16 cellular contexts compared by ENCODE assay signal in the genomic region with DNA sequence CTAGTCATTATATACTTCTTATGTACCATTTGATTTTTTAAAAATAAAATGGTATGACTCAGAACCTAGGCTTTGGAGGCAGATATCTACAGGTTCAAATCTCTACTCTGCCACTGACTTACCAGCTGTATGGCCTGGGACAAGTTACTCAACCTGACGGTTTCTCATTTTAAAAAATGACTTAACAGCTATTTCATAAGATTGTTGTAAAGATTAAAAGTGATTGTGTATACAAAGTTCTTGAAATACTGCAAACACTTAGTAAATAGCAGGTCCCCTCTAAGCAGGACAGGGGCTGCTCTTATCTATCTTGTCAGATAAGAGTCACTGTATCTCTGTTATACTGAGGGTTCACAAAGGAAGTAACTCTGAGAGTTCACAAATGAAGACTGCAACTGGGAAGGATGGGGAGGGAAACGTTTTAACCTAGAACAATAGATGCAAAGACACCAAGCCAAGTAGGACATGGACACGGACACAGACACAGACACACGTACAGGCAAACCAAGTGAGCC. TPM values are rescaled to one million over a fixed set of nuclear protein-coding genes. Genes with fewer than 3 reads are reported as not detected.
DNase-seq lines count a peak whose midpoint lies in the region; ATAC-seq, FAIRE-seq and TF ChIP-seq lines count a peak whose summit lies in the region.
"Had no signal": no experiment of that assay in that cellular context is flagged by ENCODE, and none has a peak within 500 bp of the region (broad histone marks: within the 10 kb centered on the region; RNA-seq: fewer than 3 reads in every experiment).

No MANE protein-coding gene starts in this region.

- CTCF ChIA-PET in H1 (lab: Charles Lee; ENCODE audit: partially characterized antibody), result interaction anchor here (0.6 to 13.5 kb wide), 11 partner anchors 9 to 458 kb away, joined by 3 to 98 read pairs (median 5); no protein-coding TSS in a partner anchor

- peaks cover 0 to 6% of the 10 kb centered on the region in 2 experiments for H4K20me1 ChIP-seq in H1 (replicated peaks in 1 of 2; ENCODE audit: control insufficient read depth in 1 of 2, insufficient read depth in 2 of 2, low read length in 2 of 2)

- 46% methylated on average over 4 of the region's 4 CpGs for WGBS in right cardiac atrium
- WGBS in H1 (ENCODE audit: extremely low coverage in 1 of 2, insufficient coverage in 1 of 2, insufficient read length in 1 of 2, insufficient replicate concordance in 2 of 2, low coverage in 1 of 2, low lambda C conversion rate in 2 of 2, missing lambda C conversion rate in 1 of 2), 2 experiments, result 77% methylated on average over 4 of the region's 4 CpGs; no CpG with 5 or more reads in 1 of the 2 experiments
- WGBS in neuronal stem cell (ENCODE audit: extremely low coverage in 2 of 2, insufficient read length in 2 of 2, insufficient replicate concordance in 1 of 2), 2 donors, result no CpG with 5 or more reads among the region's 4 CpGs

- H3K36me3 ChIP-seq in left ventricle myocardium inferior (peaks cover 5% of the 10 kb centered on the region), H1 (ENCODE audit: control insufficient read depth in 2 of 4, insufficient read depth in 4 of 4, low read length in 3 of 4) (no peaks in the 10 kb centered on the region; a peak in 2 of 8 replicates), neuronal stem cell (replicated peaks in 1 of 2; ENCODE audit: control insufficient read depth in 2 of 2, insufficient read depth in 2 of 2, low read length in 2 of 2) (peaks cover 3 to 55% of the 10 kb centered on the region in 2 donors)
- H3K36me3 ChIP-seq: suprapubic skin had no signal

- H3K27ac ChIP-seq in left ventricle myocardium inferior (replicated peaks) (peak overlapping the region; percentile 94), right cardiac atrium (ENCODE audit: low read length) (no peak overlapping the region), H1 (ENCODE audit: low read depth, low read length) (no peak overlapping the region), neuronal stem cell (replicated peaks; ENCODE audit: low read length) (no peak overlapping the region)

- TF ChIP-seq POLR2A in H1 (IDR thresholded peaks at IDR 0.05; ENCODE audit: control extremely low read depth in 1 of 2, low read depth in 2 of 2, low read length in 2 of 2), result no peak

- H2BK5ac ChIP-seq in H1 (ENCODE audit: low read depth, low read length), result no peak overlapping the region
- no peak overlapping the region for H2BK5ac ChIP-seq in neuronal stem cell (ENCODE audit: low read length)

- H2BK20ac ChIP-seq in H1 (ENCODE audit: low read length), result peak overlapping the region; percentile 25; the same call in 1 of the 2 replicates

- H3K9me3 Mint-ChIP-seq in natural killer cell, result no peaks in the 10 kb centered on the region
- H3K9me3 Mint-ChIP-seq: dendritic cell treated with granulocyte-macrophage colony-stimulating factor and Interleukin-4, amounts not matched to agents 40 ng/mL and 50 ng/mL, for 4 days had no signal

- no peak overlapping the region for H4K91ac ChIP-seq in H1 (replicated peaks; ENCODE audit: insufficient read length, low read length)
- no peak overlapping the region for H4K91ac ChIP-seq in neuronal stem cell (ENCODE audit: low read depth, low read length, poor library complexity)

- H3K4me2 ChIP-seq in H1 (ENCODE audit: insufficient read depth in 1 of 2, low read depth in 2 of 2, low read length in 2 of 2) (no peak overlapping the region), neuronal stem cell (ENCODE audit: insufficient read depth, low read length, poor library complexity, severe bottlenecking) (no peak overlapping the region)

- H2AK5ac ChIP-seq in H1 (ENCODE audit: low read depth, low read length), result no peak overlapping the region
- no peak overlapping the region for H2AK5ac ChIP-seq in neuronal stem cell (ENCODE audit: low read depth, low read length)

- H3K4me1 ChIP-seq in left ventricle myocardium inferior, result peaks cover 79% of the 10 kb centered on the region
- H3K4me1 ChIP-seq in right cardiac atrium (ENCODE audit: control insufficient read depth, insufficient read depth, low read length), result peaks cover 16% of the 10 kb centered on the region
- H3K4me1 ChIP-seq in H1 (replicated peaks in 1 of 4; ENCODE audit: control insufficient read depth in 3 of 4, insufficient read depth in 4 of 4, low read length in 3 of 4), result peaks cover 5 to 12% (median 5%) of the 10 kb centered on the region in 4 experiments
- peaks cover 28 to 31% of the 10 kb centered on the region in 2 donors for H3K4me1 ChIP-seq in neuronal stem cell (ENCODE audit: control insufficient read depth in 2 of 2, insufficient read depth in 1 of 2, low read depth in 1 of 2, low read length in 2 of 2)

- no peak overlapping the region for H3K56ac ChIP-seq in H1 (replicated peaks; ENCODE audit: insufficient read length, low read depth, low read length)

- peaks cover 0 to 23% of the 10 kb centered on the region in 2 experiments; a peak in 1 of 4 replicates for H3K79me2 ChIP-seq in H1 (ENCODE audit: control insufficient read depth in 1 of 2, insufficient read depth in 2 of 2, low read length in 2 of 2)

- H2BK12ac ChIP-seq in H1 (ENCODE audit: low read depth, low read length) (no peak overlapping the region), neuronal stem cell (ENCODE audit: low read length) (no peak overlapping the region)

- no peak overlapping the region for H3K27ac Mint-ChIP-seq in natural killer cell
- H3K27ac Mint-ChIP-seq: dendritic cell treated with granulocyte-macrophage colony-stimulating factor and Interleukin-4, amounts not matched to agents 40 ng/mL and 50 ng/mL, for 4 days had no signal

- H2BK120ac ChIP-seq in H1 (replicated peaks; ENCODE audit: low read depth, low read length) (no peak overlapping the region), neuronal stem cell (ENCODE audit: low read depth, low read length) (no peak overlapping the region)

- no peak for TF ChIP-seq RAD21 in H1 (IDR thresholded peaks at IDR 0.05 in 1 of 2, conservative IDR thresholded peaks at IDR 0.05 in 1 of 2; ENCODE audit: low read depth in 2 of 2, low read length in 2 of 2)

- H3K79me1 ChIP-seq in H1 (ENCODE audit: low read depth, low read length) (no peaks in the 10 kb centered on the region; the same call in 1 of the 2 replicates), neuronal stem cell (ENCODE audit: low read depth, low read length) (peaks cover 4% of the 10 kb centered on the region)

- H4K5ac ChIP-seq in H1 (ENCODE audit: insufficient read length, low read depth, low read length), result no peak overlapping the region

- no peaks in the 10 kb centered on the region for H3K9me3 ChIP-seq in left ventricle myocardium inferior (replicated peaks)
- no peaks in the 10 kb centered on the region for H3K9me3 ChIP-seq in right cardiac atrium (ENCODE audit: control insufficient read depth, low read length)
- no peaks in the 10 kb centered on the region for H3K9me3 ChIP-seq in H1 (ENCODE audit: insufficient read depth in 2 of 2, low read depth in 1 of 2, low read length in 1 of 2)
- H3K9me3 ChIP-seq in neuronal stem cell (replicated peaks in 1 of 2; ENCODE audit: control insufficient read depth in 2 of 2, insufficient read depth in 1 of 2, low read depth in 1 of 2, low read length in 2 of 2), result peaks cover 0 to 2% of the 10 kb centered on the region in 2 donors
- H3K9me3 ChIP-seq: suprapubic skin had no signal

- H4K8ac ChIP-seq in H1 (ENCODE audit: extremely low read depth, insufficient read depth, low read length), result no peak overlapping the region
- H4K8ac ChIP-seq in neuronal stem cell (ENCODE audit: low read depth, low read length), result no peak overlapping the region

- H3K23ac ChIP-seq in H1 (ENCODE audit: insufficient read length), result no peak overlapping the region
- H3K23ac ChIP-seq in neuronal stem cell (ENCODE audit: low read depth, low read length, poor library complexity), result no peak overlapping the region

- H3K27me3 Mint-ChIP-seq in natural killer cell (ENCODE audit: low read depth in 2 of 2), result peaks cover 12 to 33% of the 10 kb centered on the region in 2 donors

- H3K27me3 ChIP-seq in left ventricle myocardium inferior (ENCODE audit: low read depth) (no peaks in the 10 kb centered on the region), right cardiac atrium (ENCODE audit: control insufficient read depth, insufficient read depth) (no peaks in the 10 kb centered on the region), H1 (replicated peaks in 1 of 4; ENCODE audit: control insufficient read depth in 3 of 4, extremely low read depth in 1 of 4, insufficient read depth in 3 of 4, low read length in 3 of 4) (peaks cover 0 to 8% (median 2%) of the 10 kb centered on the region in 4 experiments; a peak in 4 of 7 replicates), neuronal stem cell (ENCODE audit: control insufficient read depth in 3 of 3, insufficient read depth in 3 of 3, low read depth in 1 of 3, low read length in 3 of 3) (no peaks in the 10 kb centered on the region)
- H3K27me3 ChIP-seq: foreskin keratinocyte, suprapubic skin had no signal

- H3K18ac ChIP-seq in H1 (ENCODE audit: extremely low read depth, low read length) (no peak overlapping the region), neuronal stem cell (ENCODE audit: low read length) (no peak overlapping the region)

- H3K4me1 Mint-ChIP-seq in natural killer cell, result peaks cover 6 to 13% of the 10 kb centered on the region in 2 donors

- DNase-seq in left ventricle myocardium inferior, result no peak
- no peak for DNase-seq in right cardiac atrium
- DNase-seq in H1 (ENCODE audit: low read depth in 1 of 2, low spot score in 2 of 2), result no peak
- DNase-seq in natural killer cell, result no peak
- DNase-seq in NCI-H146 (lab: John Stamatoyannopoulos, UW), result no peak
- no peak for DNase-seq in neuronal stem cell (ENCODE audit: low spot score)
- no peak for DNase-seq in DMS153 (lab: John Stamatoyannopoulos, UW)
- DNase-seq: foreskin keratinocyte, Karpas-422, NCI-H2081, small intestine had no signal

- peaks cover 15% of the 10 kb centered on the region for H3K23me2 ChIP-seq in H1 (ENCODE audit: low read depth, low read length)

- no peak overlapping the region for H2AFZ ChIP-seq in H1 (ENCODE audit: low read length)
- no peak overlapping the region for H2AFZ ChIP-seq in neuronal stem cell (ENCODE audit: low read length)

- H3K36me3 Mint-ChIP-seq in natural killer cell, result no peaks in the 10 kb centered on the region

- peak overlapping the region; percentile 58 for H3K4me3 Mint-ChIP-seq in natural killer cell

- H2BK15ac ChIP-seq in H1 (ENCODE audit: low read length), result no peak overlapping the region; the same call in 1 of the 2 replicates
- no peak overlapping the region for H2BK15ac ChIP-seq in neuronal stem cell (ENCODE audit: low read length)

- intact Hi-C loops in left ventricle myocardium inferior (cut with micrococcal nuclease), result no loop called here
- intact Hi-C loops in right cardiac atrium (cut with DNase I), result loop anchor here in 1 of 4 donors (5.0 kb wide), 1 partner anchor 133 kb away; no protein-coding TSS in a partner anchor
- intact Hi-C loops in natural killer cell (cut with micrococcal nuclease), result no loop called here

- no peak for FAIRE-seq in H1 (lab: Jason Lieb, UNC)
- FAIRE-seq: A204.1, islet of Langerhans, small intestine had no signal

- H3K4me3 ChIP-seq in left ventricle myocardium inferior (no peak overlapping the region), right cardiac atrium (ENCODE audit: low read length) (no peak overlapping the region), H1 (ENCODE audit: extremely low read depth in 1 of 4, insufficient read depth in 2 of 4, low read depth in 3 of 4, low read length in 4 of 4) (no peak overlapping the region), neuronal stem cell (ENCODE audit: low read length in 2 of 2) (no peak overlapping the region)
- H3K4me3 ChIP-seq: suprapubic skin had no signal

- no peak for TF ChIP-seq EP300 in H1 (IDR thresholded peaks at IDR 0.05; ENCODE audit: borderline replicate concordance in 1 of 2, low read depth in 2 of 2, low read length in 2 of 2)

- H3K4ac ChIP-seq in H1 (replicated peaks; ENCODE audit: insufficient read length, low read depth, low read length) (no peak overlapping the region), neuronal stem cell (ENCODE audit: low read length) (no peak overlapping the region)

- no peak overlapping the region for H3K9ac ChIP-seq in H1 (replicated peaks in 1 of 4; ENCODE audit: extremely low read depth in 1 of 4, low read depth in 3 of 4, low read length in 3 of 4)
- H3K9ac ChIP-seq in neuronal stem cell (ENCODE audit: low read depth, low read length, poor library complexity), result no peak overlapping the region

- ATAC-seq in right cardiac atrium (no peak), natural killer cell (peak in 1 of 3 donors; percentile 25), HG02642 (IDR thresholded peaks at IDR 0.05; ENCODE audit: poor library complexity, unreplicated experiment) (no peak)
- ATAC-seq: foreskin keratinocyte had no signal

- TF ChIP-seq CTCF in left ventricle myocardium inferior (IDR thresholded peaks at IDR 0.05; ENCODE audit: borderline replicate concordance) (no peak), H1 (IDR thresholded peaks at IDR 0.05; ENCODE audit: control extremely low read depth in 1 of 3, insufficient read depth in 1 of 3, low read depth in 1 of 3, low read length in 3 of 3) (no peak), natural killer cell (IDR thresholded peaks at IDR 0.05) (no peak)

- H3K14ac ChIP-seq in H1 (ENCODE audit: insufficient read length), result no peak overlapping the region
- H3K14ac ChIP-seq in neuronal stem cell (ENCODE audit: low read length), result no peak overlapping the region

- POLR2A ChIA-PET in H1 (lab: Charles Lee; ENCODE audit: partially characterized antibody), result interaction anchor here (1.2 to 2.2 kb wide), 4 partner anchors 9 to 41 kb away, joined by 4 to 10 read pairs (median 6); no protein-coding TSS in a partner anchor

RNA-seq across cellular contexts. Expression of a gene that starts 2.6 kb away (rescaled TPM):
- 23.5 TPM for total RNA-seq in left ventricle myocardium inferior
- total RNA-seq in right cardiac atrium, result 10 to 100 TPM; 12.5 to 17.4 (median 15.0) TPM
- polyA plus RNA-seq in right cardiac atrium, result 10.1 TPM
- total RNA-seq in H1 (2021; fragmentation: NEBNext Ultra II Directional; extraction: Animal tissue kit (Norgen Biotek cat#: 25700)), result 8.3 and 9.2 TPM in 2 replicates
- polyA plus RNA-seq in H1 (2011; rRNA removed), result 5.6 and 7.3 TPM in 2 replicates
- 6.6 TPM for polyA plus RNA-seq in H1 (2011; cell fraction: cytosol; rRNA removed)
- polyA plus RNA-seq in H1 (2011; cell fraction: nucleus; rRNA removed), result 9.7 TPM
- 7.0 to 8.0 TPM (median 7.8 TPM) in 4 replicates for polyA plus RNA-seq in H1 (2012, experiment 1 of 2)
- 6.1 TPM for polyA plus RNA-seq in H1 (2012, experiment 2 of 2)
- polyA plus RNA-seq in H1 (2013, experiment 1 of 2), result 5.1 TPM
- 5.2 TPM for polyA plus RNA-seq in H1 (2013, experiment 2 of 2)
- polyA minus RNA-seq in H1 (2011; rRNA and poly(A)+ RNA removed), result 10.9 and 11.0 TPM in 2 replicates
- 19.4 TPM for polyA minus RNA-seq in H1 (2011; cell fraction: cytosol; rRNA and poly(A)+ RNA removed)
- polyA minus RNA-seq in H1 (2011; cell fraction: nucleus; rRNA and poly(A)+ RNA removed), result 14.6 TPM
- 1 to 10 TPM in 2 of 3 donors, under 1 TPM in 1; 0.52 to 6.5 (median 2.4) TPM for total RNA-seq in natural killer cell
- polyA plus RNA-seq in neuronal stem cell (2013, experiment 1 of 2), result 15.9 TPM
- polyA plus RNA-seq in neuronal stem cell (2013, experiment 2 of 2), result 16.0 TPM
